ENCODE assay signal across 24 cellular contexts in genomic region chrX:107880054-107880610, GRCh38. TPM values are rescaled to one million over a fixed set of nuclear protein-coding genes. Genes with fewer than 3 reads are reported as not detected.
A peak's percentile ranks its signal among the peaks of the same experiment; 100 is the strongest.
DNase-seq lines count a peak whose midpoint lies in the region; ATAC-seq, FAIRE-seq and TF ChIP-seq lines count a peak whose summit lies in the region.
"Had no signal": no experiment of that assay in that cellular context is flagged by ENCODE, and none has a peak within 500 bp of the region (broad histone marks: within the 10 kb centered on the region; RNA-seq: fewer than 3 reads in every experiment).

No MANE protein-coding gene starts in this region.

- intact Hi-C loops in right cardiac atrium (cut with DNase I), result no loop called here
- intact Hi-C loops in sciatic nerve (cut with DNase I), result no loop called here

- H3K4me3 ChIP-seq in osteoblast (ENCODE audit: insufficient read depth, low read length), result no peak overlapping the region
- H3K4me3 ChIP-seq in right cardiac atrium (ENCODE audit: low read length), result no peak overlapping the region
- H3K4me3 ChIP-seq: GM23338, MG63, Peyer's patch had no signal

- peak; percentile 97 for FAIRE-seq in RCC 7860 (lab: Jason Lieb, UNC)
- FAIRE-seq: D721Med, GM12892 had no signal

- no peak overlapping the region for H3K4me2 ChIP-seq in osteoblast (ENCODE audit: insufficient read depth, low read length)
- H3K4me2 ChIP-seq: GM23338 had no signal

- no peak overlapping the region for H2AFZ ChIP-seq in osteoblast (ENCODE audit: low read length)
- H2AFZ ChIP-seq: GM23338 had no signal

- WGBS in right cardiac atrium, result 90% methylated on average over 5 of the region's 5 CpGs

- H3K27ac Mint-ChIP-seq in chondrocyte (ENCODE audit: unreplicated experiment), result no peak overlapping the region
- H3K27ac Mint-ChIP-seq: CD4-positive, CD25-positive, alpha-beta regulatory T cell; GM23338 had no signal

- no peaks in the 10 kb centered on the region for H3K79me2 ChIP-seq in osteoblast (ENCODE audit: insufficient read depth, low read length)

- no peaks in the 10 kb centered on the region for H3K9me3 ChIP-seq in osteoblast (ENCODE audit: low read depth, low read length)
- no peaks in the 10 kb centered on the region for H3K9me3 ChIP-seq in right cardiac atrium (ENCODE audit: control insufficient read depth, low read length)
- H3K9me3 ChIP-seq: MG63, Peyer's patch had no signal

- H3K27me3 ChIP-seq in foreskin keratinocyte, result no peaks in the 10 kb centered on the region
- no peaks in the 10 kb centered on the region for H3K27me3 ChIP-seq in osteoblast (ENCODE audit: insufficient read depth, low read length)
- no peaks in the 10 kb centered on the region for H3K27me3 ChIP-seq in right cardiac atrium (ENCODE audit: control insufficient read depth, insufficient read depth)
- H3K27me3 ChIP-seq: MG63, Peyer's patch had no signal

- H3K36me3 Mint-ChIP-seq in chondrocyte (ENCODE audit: low read depth), result no peaks in the 10 kb centered on the region
- H3K36me3 Mint-ChIP-seq: CD4-positive, CD25-positive, alpha-beta regulatory T cell had no signal

- peaks cover 6% of the 10 kb centered on the region for H3K9me3 Mint-ChIP-seq in chondrocyte (ENCODE audit: low read depth)
- H3K9me3 Mint-ChIP-seq: CD4-positive, CD25-positive, alpha-beta regulatory T cell had no signal

- peak; percentile 36 for ATAC-seq in foreskin keratinocyte
- no peak for ATAC-seq in right cardiac atrium
- no peak for ATAC-seq in sciatic nerve
- ATAC-seq: GM23338 had no signal

- H3K27me3 Mint-ChIP-seq in chondrocyte (ENCODE audit: low read depth), result no peaks in the 10 kb centered on the region
- H3K27me3 Mint-ChIP-seq: CD4-positive, CD25-positive, alpha-beta regulatory T cell had no signal

- H3K4me1 Mint-ChIP-seq in chondrocyte (ENCODE audit: low read depth), result no peaks in the 10 kb centered on the region
- H3K4me1 Mint-ChIP-seq: CD4-positive, CD25-positive, alpha-beta regulatory T cell had no signal

- H3K4me1 ChIP-seq in foreskin keratinocyte (no peaks in the 10 kb centered on the region), osteoblast (ENCODE audit: insufficient read depth, low read length) (no peaks in the 10 kb centered on the region), right cardiac atrium (ENCODE audit: control insufficient read depth, insufficient read depth, low read length) (no peaks in the 10 kb centered on the region)
- H3K4me1 ChIP-seq: Peyer's patch had no signal

- H3K4me3 Mint-ChIP-seq in chondrocyte (ENCODE audit: unreplicated experiment), result no peak overlapping the region
- H3K4me3 Mint-ChIP-seq: CD4-positive, CD25-positive, alpha-beta regulatory T cell; GM23338 had no signal

- no peak for TF ChIP-seq CTCF in foreskin keratinocyte (conservative IDR thresholded peaks at IDR 0.05)
- TF ChIP-seq CTCF in osteoblast (IDR thresholded peaks at IDR 0.05; ENCODE audit: extremely low read depth, low read depth, low read length), result no peak
- TF ChIP-seq CTCF in chondrocyte (IDR thresholded peaks at IDR 0.05), result no peak

- no peaks in the 10 kb centered on the region for H3K36me3 ChIP-seq in osteoblast (ENCODE audit: insufficient read depth, low read length)
- H3K36me3 ChIP-seq: MG63, Peyer's patch had no signal

- H3K27ac ChIP-seq in foreskin keratinocyte (no peak overlapping the region), osteoblast (ENCODE audit: low read depth, low read length) (no peak overlapping the region), right cardiac atrium (ENCODE audit: low read length) (no peak overlapping the region)
- H3K27ac ChIP-seq: HL-60, Peyer's patch had no signal

- peaks cover 3% of the 10 kb centered on the region for H4K20me1 ChIP-seq in osteoblast (ENCODE audit: insufficient read depth, low read length)

- DNase-seq in Daoy (ENCODE audit: low read depth) (peak; percentile 25), RCC 7860 (ENCODE audit: low spot score) (peak; percentile 85), foreskin keratinocyte (peak in 1 of 2 donors; percentile 17), osteoblast (ENCODE audit: insufficient read length, low spot score, missing footprints) (peak; percentile 22), right cardiac atrium (no peak), chondrocyte (ENCODE audit: low spot score) (no peak), sciatic nerve (ENCODE audit: low spot score) (no peak), NCI-H2196 (lab: John Stamatoyannopoulos, UW; ENCODE audit: unreplicated experiment) (no peak)
- DNase-seq: CD4-positive, CD25-positive, alpha-beta regulatory T cell; DMS79 treated with DMSO at 0.1 percent for 48 hours; GDM1; KBM-7; MG63; NCI-H1105; NCI-H187; NCI-H2171; NCI-H510A; NCI-H82; Peyer's patch; SHP77 treated with DMSO at 0.1 percent for 48 hours had no signal

RNA-seq across cellular contexts. Expression of gene MID2, which starts 54.5 kb away (rescaled TPM):
- total RNA-seq in Daoy (2014; rRNA removed; shearing (Covaris generic)), result 3.4 and 7.3 TPM in 2 replicates
- total RNA-seq in foreskin keratinocyte (15.1 and 15.6 TPM in 2 replicates), osteoblast (19.9 and 23.6 TPM in 2 replicates), right cardiac atrium (1 to 10 TPM; 5.0 to 6.4 (median 5.9) TPM), chondrocyte (18.0 to 19.8 TPM (median 18.7 TPM) in 3 replicates), sciatic nerve (26.7 TPM)
- polyA plus RNA-seq in foreskin keratinocyte (3.3 and 3.8 TPM in 2 replicates), right cardiac atrium (0.79 TPM)

Comparison
In these comparisons a context has a peak if more than half of its experiments do, and no peak if none do; other contexts are left out.
1. DNase-seq: peak in Daoy (single experiment), RCC 7860 (single experiment) and osteoblast (single experiment); none in right cardiac atrium (0 of 3), chondrocyte (single experiment), sciatic nerve (single experiment) and NCI-H2196 (single experiment).